22 cellular contexts compared by ENCODE assay signal in the genomic region with DNA sequence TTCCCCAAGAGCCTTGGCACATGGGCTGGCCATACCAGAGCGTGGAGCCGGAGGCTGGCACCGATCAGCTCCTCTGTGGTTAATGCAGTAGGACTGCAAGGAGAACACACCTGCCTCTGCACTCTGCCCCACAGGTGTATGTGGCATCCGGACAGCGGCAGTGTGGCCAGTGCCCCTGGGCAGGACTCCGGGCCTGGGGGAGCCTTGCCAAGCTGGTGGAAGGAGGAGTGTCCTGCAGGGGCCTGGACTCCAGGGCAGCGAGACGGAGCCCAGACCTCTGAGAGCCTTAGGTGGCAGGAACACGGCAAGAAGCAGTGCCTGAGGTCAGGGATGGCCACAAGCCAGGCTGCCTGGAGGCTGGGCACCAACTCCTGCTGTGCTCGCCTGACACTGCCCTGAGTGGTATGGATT. TPM values are rescaled to one million over a fixed set of nuclear protein-coding genes. Genes with fewer than 3 reads are reported as not detected.
DNase-seq lines count a peak whose midpoint lies in the region; ATAC-seq and TF ChIP-seq lines count a peak whose summit lies in the region.
"Had no signal": no experiment of that assay in that cellular context is flagged by ENCODE, and none has a peak within 500 bp of the region (broad histone marks: within the 10 kb centered on the region; RNA-seq: fewer than 3 reads in every experiment).

No MANE protein-coding gene starts in this region.

- H3K4ac ChIP-seq in neuronal stem cell (ENCODE audit: low read length) = no peak overlapping the region

- H2AK5ac ChIP-seq in neuronal stem cell (ENCODE audit: low read depth, low read length) = peak overlapping the region; percentile 68

- no peak overlapping the region for H4K91ac ChIP-seq in neuronal stem cell (ENCODE audit: low read depth, low read length, poor library complexity)

- H2BK5ac ChIP-seq in neuronal stem cell (ENCODE audit: low read length) = no peak overlapping the region

- H3K36me3 ChIP-seq in BE2C (no peaks in the 10 kb centered on the region), neuronal stem cell (replicated peaks in 1 of 2; ENCODE audit: control insufficient read depth in 2 of 2, insufficient read depth in 2 of 2, low read length in 2 of 2) (no peaks in the 10 kb centered on the region)
- H3K36me3 ChIP-seq: thoracic aorta, uterus had no signal

- H3K79me1 ChIP-seq in neuronal stem cell (ENCODE audit: low read depth, low read length) = peaks cover 1% of the 10 kb centered on the region

- peak overlapping the region; percentile 48 for H2BK120ac ChIP-seq in neuronal stem cell (ENCODE audit: low read depth, low read length)

- H3K23ac ChIP-seq in neuronal stem cell (ENCODE audit: low read depth, low read length, poor library complexity) = peak overlapping the region; percentile 71

- H3K18ac ChIP-seq in neuronal stem cell (ENCODE audit: low read length) = peak overlapping the region; percentile 11

- no peak overlapping the region for H3K14ac ChIP-seq in neuronal stem cell (ENCODE audit: low read length)

- H3K36me3 Mint-ChIP-seq in CD14-positive monocyte (no peaks in the 10 kb centered on the region), endothelial cell (ENCODE audit: low read depth, unreplicated experiment) (peaks cover 4% of the 10 kb centered on the region)

- H3K4me3 Mint-ChIP-seq in CD14-positive monocyte = no peak overlapping the region
- H3K4me3 Mint-ChIP-seq in endothelial cell (ENCODE audit: unreplicated experiment) = no peak overlapping the region
- H3K4me3 Mint-ChIP-seq: activated CD4-positive, alpha-beta memory T cell treated with anti-CD3 and anti-CD28 coated beads, Interleukin-2, amount 10 ng/mL, durations not matched to agents 7 days and 5 days; nephron had no signal

- peaks cover 0 to 3% (median 0%) of the 10 kb centered on the region in 7 donors for H3K9me3 Mint-ChIP-seq in CD14-positive monocyte
- no peaks in the 10 kb centered on the region for H3K9me3 Mint-ChIP-seq in endothelial cell (ENCODE audit: unreplicated experiment)
- H3K9me3 Mint-ChIP-seq: activated CD4-positive, alpha-beta memory T cell treated with anti-CD3 and anti-CD28 coated beads, Interleukin-2, amount 10 ng/mL, durations not matched to agents 7 days and 5 days; nephron had no signal

- peak overlapping the region; percentile 7 for H3K9ac ChIP-seq in neuronal stem cell (ENCODE audit: low read depth, low read length, poor library complexity)
- H3K9ac ChIP-seq: parathyroid adenoma had no signal

- no peak for TF ChIP-seq CTCF in BE2C (IDR thresholded peaks at IDR 0.05; ENCODE audit: low read depth, low read length)
- no peak for TF ChIP-seq CTCF in CD14-positive monocyte (IDR thresholded peaks at IDR 0.05)
- TF ChIP-seq CTCF in dorsolateral prefrontal cortex (IDR thresholded peaks at IDR 0.05 in 54 of 56, conservative IDR thresholded peaks at IDR 0.05 in 2 of 56; ENCODE audit: low read depth in 1 of 56, partially characterized antibody in 56 of 56) = no peak
- no peak for TF ChIP-seq CTCF in endothelial cell (IDR thresholded peaks at IDR 0.05; ENCODE audit: unreplicated experiment)

- H3K4me3 ChIP-seq in BE2C (ENCODE audit: low read depth, low read length) (no peak overlapping the region), dorsolateral prefrontal cortex (no peak overlapping the region), neuronal stem cell (ENCODE audit: low read length in 2 of 2) (no peak overlapping the region)
- H3K4me3 ChIP-seq: GM12878, thoracic aorta, uterus had no signal

- H3K27ac ChIP-seq in dorsolateral prefrontal cortex = no peak overlapping the region
- H3K27ac ChIP-seq in neuronal stem cell (replicated peaks; ENCODE audit: low read length) = no peak overlapping the region
- H3K27ac ChIP-seq: C4-2B, parathyroid adenoma, thoracic aorta, uterus had no signal

- WGBS in neuronal stem cell (ENCODE audit: extremely low coverage in 2 of 2, insufficient read length in 2 of 2, insufficient replicate concordance in 1 of 2), 2 donors = no CpG with 5 or more reads among the region's 10 CpGs

- H3K4me1 ChIP-seq in BE2C (peaks cover 14% of the 10 kb centered on the region), neuronal stem cell (ENCODE audit: control insufficient read depth in 2 of 2, insufficient read depth in 1 of 2, low read depth in 1 of 2, low read length in 2 of 2) (peaks cover 0 to 19% of the 10 kb centered on the region in 2 donors)
- H3K4me1 ChIP-seq: parathyroid adenoma, uterus had no signal

- peak overlapping the region; percentile 69 for H2BK15ac ChIP-seq in neuronal stem cell (ENCODE audit: low read length)

- DNase-seq in BE2C (peak; percentile 9), CD14-positive monocyte (ENCODE audit: low spot score) (peak; percentile 37), dorsolateral prefrontal cortex (peak in 7 of 10 donors; percentile 1 to 30 (median 22)), neuronal stem cell (ENCODE audit: low spot score) (no peak), endothelial cell (ENCODE audit: low spot score) (no peak)
- DNase-seq: activated CD4-positive, alpha-beta memory T cell treated with anti-CD3 and anti-CD28 coated beads, Interleukin-2, amount 10 ng/mL, durations not matched to agents 7 days and 5 days; activated CD4-positive, alpha-beta T cell treated with anti-CD3 and anti-CD28 coated beads for 1 hour; activated gamma-delta T cell treated with Interleukin-2 at 50 U/mL for 16 hours; cerebellar nuclear complex; EL; Karpas-422; NCI-H1436 treated with DMSO at 0.1 percent for 48 hours; NCI-H510A treated with DMSO at 0.1 percent for 48 hours; stimulated activated naive CD4-positive, alpha-beta T cell treated with Interleukin-2 at 50 U/mL for 16 hours; uterus had no signal

- H3K27me3 ChIP-seq in BE2C = no peaks in the 10 kb centered on the region; the same call in 1 of the 2 replicates
- H3K27me3 ChIP-seq in dorsolateral prefrontal cortex = peaks cover 0 to 24% (median 0%) of the 10 kb centered on the region in 45 donors
- peaks cover 0 to 69% (median 10%) of the 10 kb centered on the region in 3 experiments for H3K27me3 ChIP-seq in neuronal stem cell (ENCODE audit: control insufficient read depth in 3 of 3, insufficient read depth in 3 of 3, low read depth in 1 of 3, low read length in 3 of 3)
- H3K27me3 ChIP-seq: uterus had no signal

- H3K27ac Mint-ChIP-seq in CD14-positive monocyte = no peak overlapping the region
- H3K27ac Mint-ChIP-seq in endothelial cell (ENCODE audit: unreplicated experiment) = no peak overlapping the region
- H3K27ac Mint-ChIP-seq: activated CD4-positive, alpha-beta memory T cell treated with anti-CD3 and anti-CD28 coated beads, Interleukin-2, amount 10 ng/mL, durations not matched to agents 7 days and 5 days had no signal

- H3K27me3 Mint-ChIP-seq in CD14-positive monocyte (ENCODE audit: low read depth in 3 of 3) (peaks cover 19 to 48% (median 39%) of the 10 kb centered on the region in 3 donors), endothelial cell (ENCODE audit: unreplicated experiment) (peaks cover 12% of the 10 kb centered on the region)

- no peak overlapping the region for H2AFZ ChIP-seq in neuronal stem cell (ENCODE audit: low read length)
- H2AFZ ChIP-seq: parathyroid adenoma had no signal

- H2BK12ac ChIP-seq in neuronal stem cell (ENCODE audit: low read length) = no peak overlapping the region

- ATAC-seq in HG03520 (IDR thresholded peaks at IDR 0.05; ENCODE audit: unreplicated experiment) (no peak), HG03175 (IDR thresholded peaks at IDR 0.05; ENCODE audit: unreplicated experiment) (no peak)
- ATAC-seq: GM12878 had no signal

- H3K4me2 ChIP-seq in neuronal stem cell (ENCODE audit: insufficient read depth, low read length, poor library complexity, severe bottlenecking) = no peak overlapping the region

- H3K9me3 ChIP-seq in BE2C (no peaks in the 10 kb centered on the region), neuronal stem cell (replicated peaks in 1 of 2; ENCODE audit: control insufficient read depth in 2 of 2, insufficient read depth in 1 of 2, low read depth in 1 of 2, low read length in 2 of 2) (no peaks in the 10 kb centered on the region)
- H3K9me3 ChIP-seq: thoracic aorta, uterus had no signal

- intact Hi-C loops in CD14-positive monocyte (cut with micrococcal nuclease) = no loop called here
- intact Hi-C loops in dorsolateral prefrontal cortex (cut with DNase I) = no loop called here

- H4K8ac ChIP-seq in neuronal stem cell (ENCODE audit: low read depth, low read length) = no peak overlapping the region

- peaks cover 3% of the 10 kb centered on the region for H3K4me1 Mint-ChIP-seq in CD14-positive monocyte
- H3K4me1 Mint-ChIP-seq in endothelial cell (ENCODE audit: unreplicated experiment) = no peaks in the 10 kb centered on the region
- H3K4me1 Mint-ChIP-seq: activated CD4-positive, alpha-beta memory T cell treated with anti-CD3 and anti-CD28 coated beads, Interleukin-2, amount 10 ng/mL, durations not matched to agents 7 days and 5 days had no signal

RNA-seq across cellular contexts. Expression of a gene that starts 5.2 kb away (rescaled TPM):
- polyA plus RNA-seq in BE2C (2012; ENCODE audit: insufficient read depth, insufficient read length, low read depth) = 178 TPM
- under 1 TPM in 1 of 2 donors, not detected in 1; 0.25 TPM for polyA plus RNA-seq in CD14-positive monocyte
- total RNA-seq in dorsolateral prefrontal cortex (10 to 100 TPM; 12.3 to 70.3 (median 39.4) TPM), endothelial cell (ENCODE audit: unreplicated experiment) (1.6 TPM)
- polyA plus RNA-seq in neuronal stem cell (2013, experiment 1 of 2) = 20.9 TPM
- 20.1 TPM for polyA plus RNA-seq in neuronal stem cell (2013, experiment 2 of 2)

Comparison
In these comparisons a context has a peak if more than half of its experiments do, and no peak if none do; other contexts are left out.
1. DNase-seq: peak in BE2C (single experiment), CD14-positive monocyte (single experiment) and dorsolateral prefrontal cortex (7 of 10); none in neuronal stem cell (single experiment) and endothelial cell (single experiment).